In genomic region chrX:31110657-31111056, GRCh38 we compare ENCODE assay signal across 12 cellular contexts. TPM values are rescaled to one million over a fixed set of nuclear protein-coding genes. Genes with fewer than 3 reads are reported as not detected.
"Had no signal": no experiment of that assay in that cellular context is flagged by ENCODE, and none has a peak within 500 bp of the region (broad histone marks: within the 10 kb centered on the region; RNA-seq: fewer than 3 reads in every experiment).

No MANE protein-coding gene starts in this region.

- H3K4me1 ChIP-seq: HAP-1 had no signal

- H3K9me3 ChIP-seq: HAP-1 had no signal

- H3K4me3 ChIP-seq: GM23248, HAP-1, K562 had no signal

- H3K27ac ChIP-seq: GM23248 had no signal

- DNase-seq: GM23248, GOT3, H7, HFFc6, IMR-90, KG1 had no signal

- H3K36me3 ChIP-seq: HAP-1 had no signal

- FAIRE-seq: HTR-8/SVneo, K562 had no signal

- H3K9ac ChIP-seq: GM23248 had no signal

- H2AFZ ChIP-seq: GM23248 had no signal

- ATAC-seq: HCT116, K562 had no signal

RNA-seq across cellular contexts. Expression of gene FTHL17, which starts 38.8 kb away (rescaled TPM):
- total RNA-seq: GM23248, H4, H7, HFFc6, HT-29, IMR-90, K562 had no signal
- polyA plus RNA-seq: GM23248, IMR-90, K562 had no signal
